Comparison of ENCODE assay signal across 1 cellular context in the genomic region with DNA sequence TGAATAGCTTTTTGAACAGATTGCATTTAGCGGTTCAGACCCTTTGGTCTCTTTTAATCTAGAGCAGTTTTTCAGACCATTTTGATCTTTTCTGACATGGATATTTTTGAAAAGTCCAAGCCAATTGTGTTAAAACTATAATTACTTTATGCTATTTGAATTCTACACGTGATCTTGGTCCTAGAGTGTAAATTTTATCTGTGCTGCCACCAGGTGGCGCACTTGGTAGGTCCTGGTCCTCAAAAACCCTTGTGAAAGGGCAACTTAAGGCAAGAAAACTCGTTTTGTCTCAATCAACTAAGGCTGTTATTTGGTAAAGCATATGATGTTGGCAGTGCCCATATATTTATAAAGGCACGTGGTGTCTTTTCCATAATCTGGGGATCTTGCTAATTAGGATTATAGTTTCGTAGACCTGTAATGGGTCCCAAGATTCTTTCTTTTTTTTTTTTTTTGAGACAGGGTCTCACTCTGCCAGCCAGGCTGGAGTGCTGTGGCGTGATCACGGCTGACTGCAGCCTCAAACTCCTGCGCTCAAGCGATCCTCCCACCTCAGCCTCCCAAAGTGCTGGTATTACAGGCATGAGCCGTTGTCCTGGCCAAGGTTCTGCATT.
A peak's percentile ranks its signal among the peaks of the same experiment; 100 is the strongest.
TF ChIP-seq lines count a peak whose summit lies in the region.

No MANE protein-coding gene starts in this region.

TF ChIP-seq in HepG2, 621 proteins besides CTCF, POLR2A, EP300 and RAD21 (continued from another document):
- no peak for TF ChIP-seq ZHX1 (CRISPR knock-in tag; IDR thresholded peaks at IDR 0.05; ENCODE audit: low read depth)
- no peak for TF ChIP-seq ZNF484 (CRISPR knock-in tag; IDR thresholded peaks at IDR 0.05; ENCODE audit: borderline replicate concordance, low read depth)
- TF ChIP-seq JUN (CRISPR knock-in tag; IDR thresholded peaks at IDR 0.05): no peak
- peak; percentile 44 for TF ChIP-seq XRCC5 (optimal IDR thresholded peaks at IDR 0.05; ENCODE audit: low read length)
- 0 out of 2 replicates have a peak, but pooled peaks have one; percentile 39 for TF ChIP-seq ZNF816 (CRISPR knock-in tag; IDR thresholded peaks at IDR 0.05; ENCODE audit: borderline replicate concordance)
- no peak for TF ChIP-seq BRD4 (CRISPR knock-in tag; IDR thresholded peaks at IDR 0.05)
- peak; percentile 51; the same call in 1 of the 2 replicates for TF ChIP-seq USF2 (IDR thresholded peaks at IDR 0.05; ENCODE audit: low read depth, low read length)
- peak; percentile 76; the same call in 1 of the 2 replicates for TF ChIP-seq USF2 (CRISPR knock-in tag; IDR thresholded peaks at IDR 0.05; ENCODE audit: borderline replicate concordance)
- TF ChIP-seq MTF2 (CRISPR knock-in tag; IDR thresholded peaks at IDR 0.05; ENCODE audit: borderline replicate concordance): 0 out of 2 replicates have a peak, but pooled peaks have one; percentile 51
- TF ChIP-seq ZIK1 (CRISPR knock-in tag; IDR thresholded peaks at IDR 0.05; ENCODE audit: borderline replicate concordance, low read depth): no peak
- TF ChIP-seq ZNF256 (CRISPR knock-in tag; conservative IDR thresholded peaks at IDR 0.05): no peak
- TF ChIP-seq, protein P1, sequence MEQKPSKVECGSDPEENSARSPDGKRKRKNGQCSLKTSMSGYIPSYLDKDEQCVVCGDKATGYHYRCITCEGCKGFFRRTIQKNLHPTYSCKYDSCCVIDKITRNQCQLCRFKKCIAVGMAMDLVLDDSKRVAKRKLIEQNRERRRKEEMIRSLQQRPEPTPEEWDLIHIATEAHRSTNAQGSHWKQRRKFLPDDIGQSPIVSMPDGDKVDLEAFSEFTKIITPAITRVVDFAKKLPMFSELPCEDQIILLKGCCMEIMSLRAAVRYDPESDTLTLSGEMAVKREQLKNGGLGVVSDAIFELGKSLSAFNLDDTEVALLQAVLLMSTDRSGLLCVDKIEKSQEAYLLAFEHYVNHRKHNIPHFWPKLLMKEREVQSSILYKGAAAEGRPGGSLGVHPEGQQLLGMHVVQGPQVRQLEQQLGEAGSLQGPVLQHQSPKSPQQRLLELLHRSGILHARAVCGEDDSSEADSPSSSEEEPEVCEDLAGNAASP (CRISPR knock-in tag; IDR thresholded peaks at IDR 0.05; ENCODE audit: borderline replicate concordance): 0 out of 2 replicates have a peak, but pooled peaks have one; percentile 20
- TF ChIP-seq KLF16 (CRISPR knock-in tag; IDR thresholded peaks at IDR 0.05): 0 out of 4 replicates have a peak, but pooled peaks of 1 of the 2 experiments have one; percentile 26
- TF ChIP-seq ZNF878 (CRISPR knock-in tag; IDR thresholded peaks at IDR 0.05): no peak
- 0 out of 2 replicates have a peak, but pooled peaks have one; percentile 19 for TF ChIP-seq SALL1 (CRISPR knock-in tag; IDR thresholded peaks at IDR 0.05)
- peak; percentile 49; the same call in 1 of the 2 replicates for TF ChIP-seq ZNF414 (CRISPR knock-in tag; IDR thresholded peaks at IDR 0.05)
- peak; percentile 89 for TF ChIP-seq STAG1 (CRISPR knock-in tag; IDR thresholded peaks at IDR 0.05)
- TF ChIP-seq MIXL1 (CRISPR knock-in tag; IDR thresholded peaks at IDR 0.05): 0 out of 2 replicates have a peak, but pooled peaks have one; percentile 19
- TF ChIP-seq, protein P2, sequence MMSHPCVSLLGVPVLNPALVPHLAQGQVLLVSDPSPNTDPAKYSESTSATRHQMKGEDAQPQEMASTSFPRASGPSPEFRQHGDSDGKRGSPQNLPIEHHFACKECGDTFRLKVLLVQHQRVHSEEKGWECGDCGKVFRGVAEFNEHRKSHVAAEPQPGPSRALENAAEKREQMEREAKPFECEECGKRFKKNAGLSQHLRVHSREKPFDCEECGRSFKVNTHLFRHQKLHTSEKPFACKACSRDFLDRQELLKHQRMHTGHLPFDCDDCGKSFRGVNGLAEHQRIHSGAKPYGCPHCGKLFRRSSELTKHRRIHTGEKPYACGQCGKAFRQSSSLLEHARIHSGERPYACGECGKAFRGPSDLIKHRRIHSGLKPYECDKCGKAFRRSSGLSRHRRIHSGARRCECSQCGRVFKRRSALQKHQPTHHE (CRISPR knock-in tag; IDR thresholded peaks at IDR 0.05; ENCODE audit: borderline replicate concordance): no peak
- TF ChIP-seq ADNP (CRISPR knock-in tag; IDR thresholded peaks at IDR 0.05): no peak
- 0 out of 2 replicates have a peak, but pooled peaks have one; percentile 40 for TF ChIP-seq SMAD3 (CRISPR knock-in tag; IDR thresholded peaks at IDR 0.05)
TF ChIP-seq in HepG2: peak in this region for 17.
